Comparison of ENCODE assay signal across 8 cellular contexts in the genomic region with DNA sequence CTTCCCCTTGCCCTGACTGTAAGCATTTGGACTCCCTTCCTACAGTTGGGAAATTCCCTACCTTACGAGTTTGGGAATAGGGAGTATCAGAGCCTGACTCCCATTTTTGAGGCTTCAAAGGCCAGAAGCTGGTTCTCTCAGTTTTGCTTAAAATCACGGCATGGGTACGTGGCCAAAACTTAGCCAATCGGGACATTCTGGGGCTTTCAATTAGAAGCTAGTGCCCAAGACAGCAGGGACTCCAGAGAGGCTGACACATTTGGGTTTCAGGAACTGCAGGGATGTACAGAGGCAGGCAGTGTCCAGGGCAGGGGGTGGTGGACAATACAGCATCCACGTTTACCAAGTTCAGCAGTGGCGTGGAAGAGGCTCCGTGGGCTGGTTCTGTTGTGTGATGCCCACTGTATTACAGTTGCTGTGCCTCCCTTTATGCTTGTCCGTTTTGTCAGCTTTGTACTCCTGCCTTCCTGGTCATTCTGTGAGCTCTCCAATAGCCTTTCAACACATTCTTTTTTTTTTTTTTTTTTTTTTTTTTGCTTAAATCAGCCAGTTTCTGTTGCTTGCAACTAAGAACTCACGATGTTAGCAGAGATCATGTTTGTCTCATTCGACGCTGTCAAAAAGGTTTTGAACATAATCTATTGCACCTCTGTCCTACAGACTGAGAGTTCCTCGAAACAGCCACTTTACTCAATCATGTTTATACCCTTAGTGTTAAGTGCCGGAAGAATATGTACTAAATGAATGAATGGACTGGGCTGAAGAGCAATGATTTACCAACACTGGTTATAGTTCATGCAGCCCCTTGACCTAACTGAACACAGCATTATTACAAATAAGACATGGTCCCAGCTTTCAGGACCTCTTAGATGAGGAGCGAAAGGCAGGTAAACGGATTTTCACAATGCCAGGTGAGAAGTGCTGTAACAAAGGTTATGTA. TPM values are rescaled to one million over a fixed set of nuclear protein-coding genes. Genes with fewer than 3 reads are reported as not detected.
DNase-seq lines count a peak whose midpoint lies in the region; ATAC-seq and TF ChIP-seq lines count a peak whose summit lies in the region.

No MANE protein-coding gene starts in this region.

- no peak for ATAC-seq in HG03280 (IDR thresholded peaks at IDR 0.05; ENCODE audit: unreplicated experiment)
- ATAC-seq in GM19395 (IDR thresholded peaks at IDR 0.05; ENCODE audit: unreplicated experiment): no peak

- DNase-seq in GM03348 (ENCODE audit: low spot score) (peak; percentile 11), OCI-M1 (lab: John Stamatoyannopoulos, UW) (peak; percentile 12), epithelial cell of prostate (ENCODE audit: low read depth, low spot score) (no peak), progenitor cell of endocrine pancreas (ENCODE audit: low spot score, unreplicated experiment) (no peak), HuH-7.5 (ENCODE audit: low spot score) (no peak), DMS79 treated with DMSO at 0.1 percent for 48 hours (lab: John Stamatoyannopoulos, UW) (no peak)

- peaks cover 6% of the 10 kb centered on the region for H3K9me3 Mint-ChIP-seq in progenitor cell of endocrine pancreas (ENCODE audit: low read depth)

- H3K27ac ChIP-seq in epithelial cell of prostate: peak overlapping the region; percentile 63

- peak overlapping the region; percentile 75 for H3K4me3 Mint-ChIP-seq in progenitor cell of endocrine pancreas (ENCODE audit: low read depth)

- peaks cover 10% of the 10 kb centered on the region for H3K36me3 Mint-ChIP-seq in progenitor cell of endocrine pancreas (ENCODE audit: insufficient read depth)

- H3K27me3 Mint-ChIP-seq in progenitor cell of endocrine pancreas: no peaks in the 10 kb centered on the region

- TF ChIP-seq CTCF in progenitor cell of endocrine pancreas (IDR thresholded peaks at IDR 0.05; ENCODE audit: unreplicated experiment): no peak

- H3K27ac Mint-ChIP-seq in progenitor cell of endocrine pancreas: peak overlapping the region; percentile 87

- H3K4me1 Mint-ChIP-seq in progenitor cell of endocrine pancreas (ENCODE audit: low read depth): peaks cover 19% of the 10 kb centered on the region

RNA-seq across cellular contexts. Expression of a gene that starts 1.1 kb away (rescaled TPM):
- 54.0 and 54.7 TPM in 2 replicates for total RNA-seq in progenitor cell of endocrine pancreas

RNA-seq across cellular contexts. Expression of a gene that starts 25.0 kb away (rescaled TPM):
- total RNA-seq in progenitor cell of endocrine pancreas: 2.9 and 3.6 TPM in 2 replicates

Comparison
In these comparisons a context has a peak if more than half of its experiments do, and no peak if none do; other contexts are left out.
1. DNase-seq: peak in GM03348 (single experiment) and OCI-M1 (single experiment); none in epithelial cell of prostate (single experiment), progenitor cell of endocrine pancreas (single experiment), HuH-7.5 (single experiment) and DMS79 treated with DMSO at 0.1 percent for 48 hours (single experiment).